14 cellular contexts compared by ENCODE assay signal in genomic region chr22:22714600-22715361, GRCh38.
DNase-seq lines count a peak whose midpoint lies in the region; ATAC-seq and TF ChIP-seq lines count a peak whose summit lies in the region.
"Had no signal": no experiment of that assay in that cellular context is flagged by ENCODE, and none has a peak within 500 bp of the region (broad histone marks: within the 10 kb centered on the region; RNA-seq: fewer than 3 reads in every experiment).

No MANE protein-coding gene starts in this region.

- no peaks in the 10 kb centered on the region for H3K79me2 ChIP-seq in mammary epithelial cell (ENCODE audit: insufficient read depth, low read length)

- peak; percentile 97 for DNase-seq in NOMO-1 treated with DMSO at 0.1 percent for 48 hours (lab: John Stamatoyannopoulos, UW; ENCODE audit: unreplicated experiment)
- no peak for DNase-seq in memory B cell (ENCODE audit: low spot score in 2 of 2)
- DNase-seq in mammary epithelial cell: no peak
- no peak for DNase-seq in stimulated activated CD4-positive, alpha-beta T cell treated with anti-CD3 and anti-CD28 coated beads, Interleukin-15, amount 100 ng/mL, for 24 hours
- DNase-seq in activated CD8-positive, alpha-beta T cell treated with anti-CD3 and anti-CD28 coated beads for 36 hours: no peak
- DNase-seq: activated CD4-positive, alpha-beta T cell treated with anti-CD3 and anti-CD28 coated beads, Interleukin-2, amount 10 ng/mL, durations not matched to agents 24 days and 14 days; activated naive CD4-positive, alpha-beta T cell treated with Interleukin-2 at 50 U/mL for 16 hours; CD8-positive, alpha-beta T cell; nephron progenitor cell had no signal

- no peak overlapping the region for H3K4me3 ChIP-seq in mammary epithelial cell (replicated peaks in 1 of 3; ENCODE audit: insufficient read depth in 1 of 3, low read depth in 2 of 3, low read length in 3 of 3)
- H3K4me3 ChIP-seq: SJSA1, skin epidermis had no signal

- H3K27me3 Mint-ChIP-seq in memory B cell: no peaks in the 10 kb centered on the region
- H3K27me3 Mint-ChIP-seq in activated CD8-positive, alpha-beta T cell treated with anti-CD3 and anti-CD28 coated beads for 36 hours: no peaks in the 10 kb centered on the region

- no peaks in the 10 kb centered on the region for H3K36me3 ChIP-seq in mammary epithelial cell (ENCODE audit: insufficient read depth, low read length)
- H3K36me3 ChIP-seq: SJSA1 had no signal

- dilution Hi-C loops in mammary epithelial cell (cut with HindIII; ENCODE audit: low sequenced_read_pairs): no loop called here

- ATAC-seq in GM18499 (IDR thresholded peaks at IDR 0.05; ENCODE audit: insufficient read depth, unreplicated experiment) (peak; percentile 53), GM21515 (IDR thresholded peaks at IDR 0.05; ENCODE audit: unreplicated experiment) (peak; percentile 54), memory B cell (ENCODE audit: low read depth) (peak; percentile 84), HG03457 (IDR thresholded peaks at IDR 0.05; ENCODE audit: unreplicated experiment) (no peak)
- ATAC-seq in activated CD8-positive, alpha-beta T cell treated with anti-CD3 and anti-CD28 coated beads for 36 hours: no peak
- ATAC-seq: CD8-positive, alpha-beta T cell had no signal

- no peak for TF ChIP-seq CTCF in mammary epithelial cell (conservative IDR thresholded peaks at IDR 0.05 in 1 of 2, IDR thresholded peaks at IDR 0.05 in 1 of 2; ENCODE audit: extremely low read depth in 1 of 2, insufficient read depth in 1 of 2, low read depth in 1 of 2, low read length in 2 of 2)
- TF ChIP-seq CTCF in activated CD8-positive, alpha-beta T cell treated with anti-CD3 and anti-CD28 coated beads for 36 hours (IDR thresholded peaks at IDR 0.05): no peak

- H3K36me3 Mint-ChIP-seq in memory B cell: no peaks in the 10 kb centered on the region
- no peaks in the 10 kb centered on the region for H3K36me3 Mint-ChIP-seq in activated CD8-positive, alpha-beta T cell treated with anti-CD3 and anti-CD28 coated beads for 36 hours (ENCODE audit: low read depth)
- H3K36me3 Mint-ChIP-seq: CD8-positive, alpha-beta T cell had no signal

- in situ Hi-C loops in mammary epithelial cell (cut with MboI; ENCODE audit: low sequenced_read_pairs in 2 of 2): no loop called here

- peaks cover 56% of the 10 kb centered on the region for H3K4me1 Mint-ChIP-seq in memory B cell
- peaks cover 10% of the 10 kb centered on the region for H3K4me1 Mint-ChIP-seq in activated CD8-positive, alpha-beta T cell treated with anti-CD3 and anti-CD28 coated beads for 36 hours (ENCODE audit: low read depth)
- H3K4me1 Mint-ChIP-seq: nephron progenitor cell had no signal

- H3K27me3 ChIP-seq in mammary epithelial cell (ENCODE audit: insufficient read depth, low read length): no peaks in the 10 kb centered on the region

- intact Hi-C loops in mammary epithelial cell (cut with micrococcal nuclease): no loop called here
- intact Hi-C loops in activated CD8-positive, alpha-beta T cell treated with anti-CD3 and anti-CD28 coated beads for 36 hours (cut with micrococcal nuclease): no loop called here

- H3K27ac ChIP-seq in mammary epithelial cell (ENCODE audit: insufficient read depth, low read depth, low read length): no peak overlapping the region
- H3K27ac ChIP-seq: SJSA1, skin epidermis had no signal

- WGBS in mammary epithelial cell (ENCODE audit: low coverage, missing lambda C conversion rate): 44% methylated on average over 6 of the region's 7 CpGs

- BruUV-seq in mammary epithelial cell (replicated peaks; lab: Mats Ljungman, UMichigan): no TSS peak

- no peak overlapping the region for H3K4me3 Mint-ChIP-seq in memory B cell
- no peak overlapping the region for H3K4me3 Mint-ChIP-seq in activated CD8-positive, alpha-beta T cell treated with anti-CD3 and anti-CD28 coated beads for 36 hours
- H3K4me3 Mint-ChIP-seq: activated CD4-positive, alpha-beta T cell treated with anti-CD3 and anti-CD28 coated beads, Interleukin-2, amount 10 ng/mL, durations not matched to agents 24 days and 14 days; CD8-positive, alpha-beta T cell; nephron progenitor cell had no signal

- POLR2A ChIA-PET in activated CD8-positive, alpha-beta T cell treated with anti-CD3 and anti-CD28 coated beads for 36 hours (lab: Charles Lee): no interaction called here

- H3K4me1 ChIP-seq in mammary epithelial cell (ENCODE audit: insufficient read depth, low read length): no peaks in the 10 kb centered on the region

- H3K27ac Mint-ChIP-seq in memory B cell: peak overlapping the region; percentile 48
- H3K27ac Mint-ChIP-seq in activated CD8-positive, alpha-beta T cell treated with anti-CD3 and anti-CD28 coated beads for 36 hours: no peak overlapping the region
- H3K27ac Mint-ChIP-seq: activated CD4-positive, alpha-beta T cell treated with anti-CD3 and anti-CD28 coated beads, Interleukin-2, amount 10 ng/mL, durations not matched to agents 24 days and 14 days; CD8-positive, alpha-beta T cell; nephron progenitor cell had no signal

- H3K9ac ChIP-seq in mammary epithelial cell (ENCODE audit: insufficient read depth, low read length): no peak overlapping the region

- CTCF ChIA-PET in mammary epithelial cell (lab: Charles Lee; ENCODE audit: low non-redundant PET): no interaction called here
- CTCF ChIA-PET in activated CD8-positive, alpha-beta T cell treated with anti-CD3 and anti-CD28 coated beads for 36 hours (lab: Charles Lee): interaction anchor here (1.2 kb wide), 1 partner anchor 38 kb away, joined by 3 read pairs; no protein-coding TSS in a partner anchor

- H3K9me3 Mint-ChIP-seq in memory B cell: no peaks in the 10 kb centered on the region
- no peaks in the 10 kb centered on the region for H3K9me3 Mint-ChIP-seq in activated CD8-positive, alpha-beta T cell treated with anti-CD3 and anti-CD28 coated beads for 36 hours
- H3K9me3 Mint-ChIP-seq: activated CD4-positive, alpha-beta T cell treated with anti-CD3 and anti-CD28 coated beads, Interleukin-2, amount 10 ng/mL, durations not matched to agents 24 days and 14 days; CD8-positive, alpha-beta T cell; nephron progenitor cell had no signal

- H3K4me2 ChIP-seq in mammary epithelial cell (ENCODE audit: insufficient read depth, low read depth, low read length): no peak overlapping the region

- H2AFZ ChIP-seq in mammary epithelial cell (ENCODE audit: low read depth, low read length): no peak overlapping the region

- no peaks in the 10 kb centered on the region for H4K20me1 ChIP-seq in mammary epithelial cell (ENCODE audit: insufficient read depth, low read length)

- no peaks in the 10 kb centered on the region for H3K9me3 ChIP-seq in mammary epithelial cell (replicated peaks; ENCODE audit: insufficient read depth, low read length)
- H3K9me3 ChIP-seq: SJSA1 had no signal

Comparison
In these comparisons a context has a peak if more than half of its experiments do, and no peak if none do; other contexts are left out.
1. ATAC-seq: peak in GM18499 (single experiment), GM21515 (single experiment) and memory B cell (single experiment); none in HG03457 (single experiment) and activated CD8-positive, alpha-beta T cell treated with anti-CD3 and anti-CD28 coated beads for 36 hours (single experiment).